Comparison of ENCODE assay signal across 14 cellular contexts in genomic region chr1:160095382-160096105, GRCh38. TPM values are rescaled to one million over a fixed set of nuclear protein-coding genes. Genes with fewer than 3 reads are reported as not detected.
DNase-seq lines count a peak whose midpoint lies in the region; ATAC-seq and TF ChIP-seq lines count a peak whose summit lies in the region.
"Had no signal": no experiment of that assay in that cellular context is flagged by ENCODE, and none has a peak within 500 bp of the region (broad histone marks: within the 10 kb centered on the region; RNA-seq: fewer than 3 reads in every experiment).

No MANE protein-coding gene starts in this region.

- DNase-seq in NCI-H2196 (lab: John Stamatoyannopoulos, UW; ENCODE audit: unreplicated experiment) = peak; percentile 23
- no peak for DNase-seq in NCI-H2196 treated with DMSO at 0.1 percent for 48 hours (lab: John Stamatoyannopoulos, UW; ENCODE audit: unreplicated experiment)
- no peak for DNase-seq in PC-9
- peak; percentile 84 for DNase-seq in iPS DF 19.7 (ENCODE audit: low read depth, low spot score)
- DNase-seq in gastrocnemius medialis = no peak
- no peak for DNase-seq in cardiac septum (ENCODE audit: low spot score)
- no peak for DNase-seq in inferior parietal cortex (ENCODE audit: extremely low spot score)
- DNase-seq: activated CD4-positive, alpha-beta T cell treated with anti-CD3 and anti-CD28 coated beads for 4 hours; esophagus squamous epithelium; GF-D8; NCI-H1436; right cardiac atrium had no signal

- no peak overlapping the region for H2AFZ ChIP-seq in PC-9

- intact Hi-C loops in PC-9 (cut with micrococcal nuclease; ENCODE audit: unreplicated experiment) (loop anchor here (10.0 kb wide), 1 partner anchor 191 kb away; the partner anchor contains the start of gene CFAP45), gastrocnemius medialis (cut with DNase I; ENCODE audit: low total_unique reads) (loop anchor here (5.0 kb wide), 1 partner anchor 247 kb away; the partner anchor contains the start of genes COPA and NCSTN), cardiac septum (cut with DNase I) (no loop called here)

- H3K9me3 ChIP-seq in PC-9 (ENCODE audit: insufficient read depth, low read depth) (no peaks in the 10 kb centered on the region), gastrocnemius medialis (no peaks in the 10 kb centered on the region)
- H3K9me3 ChIP-seq: esophagus squamous epithelium had no signal

- CTCF ChIA-PET in PC-9 (lab: Charles Lee) = interaction anchor here (1.0 to 1.9 kb wide), 2 partner anchors 98 to 157 kb away, joined by 3 to 4 read pairs; no protein-coding TSS in a partner anchor

- H3K4me1 ChIP-seq in PC-9 (replicated peaks; ENCODE audit: insufficient read depth) = peaks cover 26% of the 10 kb centered on the region
- H3K4me1 ChIP-seq in gastrocnemius medialis = peaks cover 20 to 23% of the 10 kb centered on the region in 2 donors

- no peaks in the 10 kb centered on the region for H3K36me3 ChIP-seq in PC-9 (ENCODE audit: low read depth)
- peaks cover 0 to 6% of the 10 kb centered on the region in 2 donors for H3K36me3 ChIP-seq in gastrocnemius medialis

- H3K79me2 ChIP-seq in PC-9 (ENCODE audit: low read depth) = no peaks in the 10 kb centered on the region; the same call in 1 of the 2 replicates

- H3K4me2 ChIP-seq in PC-9 = peak overlapping the region; percentile 98; the same call in 1 of the 2 replicates

- H4K20me1 ChIP-seq in PC-9 (ENCODE audit: insufficient read depth) = no peaks in the 10 kb centered on the region

- ATAC-seq in gastrocnemius medialis = no peak
- ATAC-seq in HG03521 (IDR thresholded peaks at IDR 0.05; ENCODE audit: unreplicated experiment) = no peak
- ATAC-seq: right cardiac atrium had no signal

- no peak overlapping the region for H3K4me3 ChIP-seq in PC-9
- no peak overlapping the region for H3K4me3 ChIP-seq in gastrocnemius medialis
- H3K4me3 ChIP-seq: esophagus squamous epithelium had no signal

- peaks cover 10% of the 10 kb centered on the region; the same call in 1 of the 2 replicates for H3F3A ChIP-seq in PC-9 (ENCODE audit: insufficient read depth, low read depth)

- no TSS peak for BruUV-seq in PC-9 (replicated peaks; lab: Mats Ljungman, UMichigan)

- in situ Hi-C loops in gastrocnemius medialis (cut with MboI; ENCODE audit: low sequenced_read_pairs in 4 of 4) = loop anchor here in 2 of 4 donors (10.0 to 25.0 kb wide), 3 partner anchors 159 to 267 kb away; partner anchors contain the start of genes NHLH1 (in 2 of the 2) and PEX19 (in 1 of the 2)

- H3K27me3 ChIP-seq in PC-9 (ENCODE audit: insufficient read depth, low read depth) (no peaks in the 10 kb centered on the region), gastrocnemius medialis (no peaks in the 10 kb centered on the region)
- H3K27me3 ChIP-seq: esophagus squamous epithelium had no signal

- no peak for TF ChIP-seq POLR2A in gastrocnemius medialis (IDR thresholded peaks at IDR 0.05)

- H3K9me2 ChIP-seq in PC-9 (ENCODE audit: insufficient read depth) = no peaks in the 10 kb centered on the region

- POLR2A ChIA-PET in PC-9 (lab: Charles Lee; ENCODE audit: unreplicated experiment) = interaction anchor here (0.5 kb wide), 1 partner anchor 98 kb away, joined by 6 read pairs; no protein-coding TSS in a partner anchor

- TF ChIP-seq CTCF in PC-9 (conservative IDR thresholded peaks at IDR 0.05) (no peak), gastrocnemius medialis (IDR thresholded peaks at IDR 0.05 in 4 of 5, conservative IDR thresholded peaks at IDR 0.05 in 1 of 5) (no peak)

- H3K27ac ChIP-seq in PC-9 (no peak overlapping the region), gastrocnemius medialis (peak overlapping the region; percentile 44 to 94 (median 90))
- H3K27ac ChIP-seq: HL-60 had no signal

RNA-seq across cellular contexts. Expression of gene IGSF8, which starts 2.9 kb away (rescaled TPM):
- total RNA-seq in PC-9 (2021) (27.4 and 38.0 TPM in 2 replicates), gastrocnemius medialis (10 to 100 TPM in 1 of 4 donors, 1 to 10 TPM in 3; 3.4 to 12.8 (median 8.7) TPM), cardiac septum (29.7 TPM)

RNA-seq across cellular contexts. Expression of gene KCNJ9, which starts 14.2 kb away (rescaled TPM):
- not detected in 2 replicates for total RNA-seq in PC-9 (2021)
- total RNA-seq in gastrocnemius medialis = not detected
- total RNA-seq in cardiac septum = not detected
- total RNA-seq: esophagus squamous epithelium, right cardiac atrium had no signal

RNA-seq across cellular contexts. Expression of gene ATP1A2, which starts 20.0 kb away (rescaled TPM):
- total RNA-seq in PC-9 (2021) = 1.1 TPM in 2 replicates
- total RNA-seq in gastrocnemius medialis = 100 to 1,000 TPM; 281 to 710 (median 413) TPM
- total RNA-seq in cardiac septum = 147 TPM

RNA-seq across cellular contexts. Expression of gene KCNJ10, which starts 25.6 kb away (rescaled TPM):
- total RNA-seq in PC-9 (2021) (not detected in 2 replicates), gastrocnemius medialis (not detected), cardiac septum (0.05 TPM)

RNA-seq across cellular contexts. Expression of gene ATP1A4, which starts 55.9 kb away (rescaled TPM):
- total RNA-seq in PC-9 (2021) (not detected in 2 replicates), gastrocnemius medialis (under 1 TPM in 2 of 4 donors, not detected in 2; 0.07 to 0.47 TPM), cardiac septum (1.0 TPM)

Comparison
In these comparisons a context has a peak if more than half of its experiments do, and no peak if none do; other contexts are left out.
1. DNase-seq: peak in NCI-H2196 (single experiment) and iPS DF 19.7 (single experiment); none in NCI-H2196 treated with DMSO at 0.1 percent for 48 hours (single experiment), PC-9 (0 of 2), gastrocnemius medialis (0 of 2), cardiac septum (single experiment) and inferior parietal cortex (single experiment).
2. RNA of gene ATP1A2, which starts 20.0 kb away (total RNA-seq): 281 to 710 TPM in gastrocnemius medialis and 147 TPM in cardiac septum (single experiment); 1.1 TPM in PC-9; every median in the first group is over 10 times any median in the second.